8 cellular contexts compared by ENCODE assay signal in genomic region chr5:65481635-65482271, GRCh38. TPM values are rescaled to one million over a fixed set of nuclear protein-coding genes. Genes with fewer than 3 reads are reported as not detected.
A peak's percentile ranks its signal among the peaks of the same experiment; 100 is the strongest.
DNase-seq lines count a peak whose midpoint lies in the region; ATAC-seq lines count a peak whose summit lies in the region.

Gene ADAMTS6, minus strand, starts transcription at chr5:65481920. Its CDS starts 8,247 bp downstream, at chr5:65473673.

- ATAC-seq in GM18517 (IDR thresholded peaks at IDR 0.05; ENCODE audit: unreplicated experiment) (peak; percentile 67), HG03039 (IDR thresholded peaks at IDR 0.05; ENCODE audit: unreplicated experiment) (peak; percentile 86)
- peak; percentile 95 for ATAC-seq in activated CD4-positive, alpha-beta T cell treated with anti-CD3 and anti-CD28 coated beads for 36 hours

- H3K27me3 Mint-ChIP-seq in activated CD4-positive, alpha-beta T cell treated with anti-CD3 and anti-CD28 coated beads for 36 hours = no peaks in the 10 kb centered on the region

- H3K27ac Mint-ChIP-seq in activated CD4-positive, alpha-beta T cell treated with anti-CD3 and anti-CD28 coated beads for 36 hours = peak within 1 kb of the TSS; percentile 91

- peak within 1 kb of the TSS; percentile 69 for H3K27ac ChIP-seq in cingulate gyrus (ENCODE audit: low read depth, low read length)

- H3K4me1 Mint-ChIP-seq in activated CD4-positive, alpha-beta T cell treated with anti-CD3 and anti-CD28 coated beads for 36 hours = peaks cover 10% of the 10 kb centered on the region

- H3K36me3 Mint-ChIP-seq in activated CD4-positive, alpha-beta T cell treated with anti-CD3 and anti-CD28 coated beads for 36 hours (ENCODE audit: low read depth) = no peaks in the 10 kb centered on the region

- intact Hi-C loops in activated CD4-positive, alpha-beta T cell treated with anti-CD3 and anti-CD28 coated beads for 36 hours (cut with DNase I, micrococcal nuclease) = loop anchor here (1.0 to 5.0 kb wide), 10 partner anchors 82 to 847 kb away; partner anchors contain the start of genes CENPK (in 1 of the 2), CWC27 (in 1 of the 2), PPWD1 (in 1 of the 2) and SREK1IP1 (in 1 of the 2)

- no peaks in the 10 kb centered on the region for H3K9me3 Mint-ChIP-seq in activated CD4-positive, alpha-beta T cell treated with anti-CD3 and anti-CD28 coated beads for 36 hours (ENCODE audit: low read depth)

- DNase-seq in A172 (ENCODE audit: low spot score) (peak; percentile 90), NCI-H2227 treated with DMSO at 0.1 percent for 48 hours (lab: John Stamatoyannopoulos, UW) (peak; percentile 52), kidney glomerular epithelial cell (lab: John Stamatoyannopoulos, UW) (peak; percentile 33)
- DNase-seq in activated CD4-positive, alpha-beta T cell treated with anti-CD3 and anti-CD28 coated beads for 36 hours = peak; percentile 90
- DNase-seq in stimulated activated CD4-positive, alpha-beta T cell treated with anti-CD3 and anti-CD28 coated beads, Interleukin-15, amount 100 ng/mL, for 48 hours (ENCODE audit: low read depth in 2 of 2) = peak; percentile 71 to 73

- POLR2A ChIA-PET in activated CD4-positive, alpha-beta T cell treated with anti-CD3 and anti-CD28 coated beads for 36 hours (lab: Charles Lee) = interaction anchor here (0.6 kb wide), 1 partner anchor 737 kb away, joined by 3 read pairs; no protein-coding TSS in a partner anchor

- no peak within 1 kb of the TSS for H3K4me3 Mint-ChIP-seq in activated CD4-positive, alpha-beta T cell treated with anti-CD3 and anti-CD28 coated beads for 36 hours

- CTCF ChIA-PET in activated CD4-positive, alpha-beta T cell treated with anti-CD3 and anti-CD28 coated beads for 36 hours (lab: Charles Lee) = interaction anchor here (0.6 to 3.0 kb wide), 12 partner anchors 30 to 696 kb away, joined by 3 to 43 read pairs (median 4); no protein-coding TSS in a partner anchor

RNA-seq across cellular contexts. Expression of gene ADAMTS6, which starts in this region (rescaled TPM):
- total RNA-seq in A172 (2014; rRNA removed; shearing (Covaris generic)) = 15.9 and 21.1 TPM in 2 replicates
- total RNA-seq in activated CD4-positive, alpha-beta T cell treated with anti-CD3 and anti-CD28 coated beads for 36 hours = 1 to 10 TPM in 1 of 2 experiments, under 1 TPM in 1; 0.96 to 1.3 TPM

Comparison
In these comparisons a context has a peak if more than half of its experiments do, and no peak if none do; other contexts are left out.
1. Peak in every context shown above with its lines: DNase-seq, ATAC-seq and H3K27ac ChIP-seq.
2. DNase-seq: peak in every context shown above with its lines; median percentile 90 in A172; 90 in activated CD4-positive, alpha-beta T cell treated with anti-CD3 and anti-CD28 coated beads for 36 hours; 72 in stimulated activated CD4-positive, alpha-beta T cell treated with anti-CD3 and anti-CD28 coated beads, Interleukin-15, amount 100 ng/mL, for 48 hours; 52 in NCI-H2227 treated with DMSO at 0.1 percent for 48 hours; 33 in kidney glomerular epithelial cell.